In the genomic region with DNA sequence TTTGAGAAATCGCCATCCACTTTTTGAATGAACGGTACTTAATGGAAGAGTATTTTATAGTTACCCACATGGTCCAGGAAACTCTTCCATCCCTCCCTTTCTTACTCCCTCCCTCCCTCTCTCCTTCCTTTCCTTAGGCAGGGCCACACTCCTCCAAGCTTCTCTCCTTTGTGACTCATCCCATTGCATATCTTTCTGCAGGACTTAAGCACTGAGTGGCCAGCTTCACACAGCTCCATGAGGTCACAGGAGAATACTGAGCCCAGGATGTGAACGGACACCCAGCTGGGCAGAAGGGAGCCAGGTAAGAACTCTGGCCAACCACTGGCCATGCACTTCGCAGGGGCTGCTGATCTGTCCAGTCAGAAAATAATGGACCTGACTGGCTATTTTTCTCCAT, we compare ENCODE assay signal across 24 cellular contexts.
DNase-seq lines count a peak whose midpoint lies in the region; ATAC-seq, FAIRE-seq and TF ChIP-seq lines count a peak whose summit lies in the region.
"Had no signal": no experiment of that assay in that cellular context is flagged by ENCODE, and none has a peak within 500 bp of the region (broad histone marks: within the 10 kb centered on the region; RNA-seq: fewer than 3 reads in every experiment).

No MANE protein-coding gene starts in this region.

- no peak for ATAC-seq in GM19324 (IDR thresholded peaks at IDR 0.05; ENCODE audit: low FRiP score, unreplicated experiment)
- ATAC-seq in HG03457 (IDR thresholded peaks at IDR 0.05; ENCODE audit: unreplicated experiment), result no peak
- no peak for ATAC-seq in GM18868 (IDR thresholded peaks at IDR 0.05; ENCODE audit: unreplicated experiment)
- ATAC-seq: activated CD8-positive, alpha-beta T cell treated with anti-CD3 and anti-CD28 coated beads for 36 hours; CD8-positive, alpha-beta T cell; T-helper 17 cell; WTC11 had no signal

- DNase-seq in AG08396 (ENCODE audit: low spot score) (peak; percentile 43), H4 (ENCODE audit: low spot score) (peak; percentile 80), T1000 (lab: John Stamatoyannopoulos, UW) (peak; percentile 10), foreskin melanocyte (peak; percentile 18), GM12891 (ENCODE audit: insufficient read length, low spot score) (no peak)
- DNase-seq: activated CD8-positive, alpha-beta T cell treated with anti-CD3 and anti-CD28 coated beads for 36 hours; activated naive CD4-positive, alpha-beta T cell; activated T-cell treated with anti-CD3 and anti-CD28 coated beads, Interleukin-2, amount 50 U/mL, for 1 hour; CD8-positive, alpha-beta T cell; DMS53; erythroblast; KBM-7; midbrain; NCI-H2029 treated with DMSO at 0.1 percent for 48 hours; nephron progenitor cell; Peyer's patch; stimulated activated CD4-positive, alpha-beta T cell treated with anti-CD3 and anti-CD28 coated beads, Interleukin-1b, Interleukin-23, amount 100 ng/mL, for 48 hours; stimulated activated naive CD4-positive, alpha-beta T cell; T-helper 17 cell; thyroid gland had no signal

- FAIRE-seq in GM12891 (lab: Jason Lieb, UNC), result no peak

- no peak for TF ChIP-seq POLR2A in GM12891 (IDR thresholded peaks at IDR 0.05; ENCODE audit: low read depth, low read length)

TF ChIP-seq in GM12891, 5 proteins besides CTCF, POLR2A, EP300 and RAD21:
- no peak for TF ChIP-seq SPI1 (IDR thresholded peaks at IDR 0.05; ENCODE audit: low read depth, low read length)
- TF ChIP-seq POU2F2 (IDR thresholded peaks at IDR 0.05; ENCODE audit: low read depth, low read length), result no peak
- TF ChIP-seq POLR2AphosphoS5 (IDR thresholded peaks at IDR 0.05; ENCODE audit: low read depth, low read length), result no peak
- no peak for TF ChIP-seq PAX5 (IDR thresholded peaks at IDR 0.05; ENCODE audit: insufficient read depth, low read length, severe bottlenecking)
- no peak for TF ChIP-seq TAF1 (IDR thresholded peaks at IDR 0.05; ENCODE audit: low read depth, low read length)
TF ChIP-seq in GM12891: peak in this region for 0.
